In the genomic region with DNA sequence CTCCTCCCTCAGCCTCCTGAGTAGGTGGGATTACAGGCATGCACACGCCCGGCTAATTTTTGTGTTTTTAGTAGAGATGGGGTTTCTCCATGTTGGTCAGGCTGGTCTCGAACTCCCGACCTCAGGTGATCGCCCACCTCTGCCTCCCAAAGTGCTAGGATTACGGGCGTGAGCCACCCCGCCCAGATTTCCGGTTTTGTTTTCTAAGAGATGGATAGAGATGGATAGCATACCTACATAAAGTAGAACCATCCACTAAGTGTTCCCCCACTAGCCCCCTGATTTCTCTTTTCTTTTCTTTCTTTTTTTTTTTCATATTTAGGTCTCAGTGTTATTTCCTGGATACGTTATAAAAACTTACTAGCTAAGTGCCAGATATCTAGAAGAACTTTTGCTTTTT, we compare ENCODE assay signal across 8 cellular contexts. TPM values are rescaled to one million over a fixed set of nuclear protein-coding genes. Genes with fewer than 3 reads are reported as not detected.
A peak's percentile ranks its signal among the peaks of the same experiment; 100 is the strongest.
DNase-seq lines count a peak whose midpoint lies in the region; ATAC-seq and TF ChIP-seq lines count a peak whose summit lies in the region.

No MANE protein-coding gene starts in this region.

- peak; percentile 30 for DNase-seq in ELR (ENCODE audit: low read depth)
- no peak for DNase-seq in RWPE2 (ENCODE audit: low spot score)
- no peak for DNase-seq in esophagus squamous epithelium (lab: John Stamatoyannopoulos, UW)
- DNase-seq in renal cortical epithelial cell (ENCODE audit: low read depth), result peak; percentile 4
- DNase-seq in NCI-H2107 (lab: John Stamatoyannopoulos, UW), result no peak
- no peak for DNase-seq in stimulated activated CD4-positive, alpha-beta T cell treated with anti-CD3 and anti-CD28 coated beads, Interleukin-12 subunit alpha, Interleukin-12 subunit beta, amount 100 ng/mL, for 4 hours

- no peak for TF ChIP-seq CTCF in RWPE2 (IDR thresholded peaks at IDR 0.05; ENCODE audit: poor library complexity, severe bottlenecking)
- TF ChIP-seq CTCF in esophagus squamous epithelium (IDR thresholded peaks at IDR 0.05), result no peak

- H3K4me1 ChIP-seq in RWPE2 (ENCODE audit: insufficient read depth, poor library complexity, severe bottlenecking) (peaks cover 22% of the 10 kb centered on the region), esophagus squamous epithelium (peaks cover 30 to 64% (median 52%) of the 10 kb centered on the region in 3 donors)

- peaks cover 12% of the 10 kb centered on the region for H3K36me3 ChIP-seq in RWPE2 (ENCODE audit: low read depth)
- peaks cover 0 to 7% (median 0%) of the 10 kb centered on the region in 3 donors for H3K36me3 ChIP-seq in esophagus squamous epithelium

- H3K27me3 ChIP-seq in RWPE2 (ENCODE audit: insufficient read depth, poor library complexity, severe bottlenecking) (no peaks in the 10 kb centered on the region), esophagus squamous epithelium (no peaks in the 10 kb centered on the region)

- intact Hi-C loops in esophagus squamous epithelium (cut with DNase I), result loop anchor here (10.0 kb wide), 1 partner anchor 51 kb away; no protein-coding TSS in a partner anchor

- H3K4me3 ChIP-seq in RWPE2 (ENCODE audit: severe bottlenecking), result peak overlapping the region; percentile 72
- peak overlapping the region; percentile 71 to 94 (median 90) for H3K4me3 ChIP-seq in esophagus squamous epithelium

- 5 to 13% methylated on average over 10 of the region's 10 CpGs for WGBS in esophagus squamous epithelium, 2 donors

- ATAC-seq in RWPE2 (ENCODE audit: low read depth), result no peak
- ATAC-seq in HG02588 (IDR thresholded peaks at IDR 0.05; ENCODE audit: unreplicated experiment), result no peak
- no peak for ATAC-seq in GM18909 (IDR thresholded peaks at IDR 0.05; ENCODE audit: poor library complexity, unreplicated experiment)

- TF ChIP-seq POLR2A in esophagus squamous epithelium (IDR thresholded peaks at IDR 0.05), result no peak

- H3K9me3 ChIP-seq in RWPE2 (ENCODE audit: severe bottlenecking) (no peaks in the 10 kb centered on the region), esophagus squamous epithelium (no peaks in the 10 kb centered on the region)

- H3K27ac ChIP-seq in RWPE2 (ENCODE audit: poor library complexity, severe bottlenecking) (peak overlapping the region; percentile 78), esophagus squamous epithelium (peak overlapping the region; percentile 81 to 100 (median 98))

RNA-seq across cellular contexts. Expression of a gene that starts 2.0 kb away (rescaled TPM):
- total RNA-seq in esophagus squamous epithelium, result 100 to 1,000 TPM in 1 of 4 donors, 10 to 100 TPM in 3; 27.9 to 112 (median 62.8) TPM
- 104 and 189 TPM in 2 replicates for total RNA-seq in renal cortical epithelial cell

Comparison
In these comparisons a context has a peak if more than half of its experiments do, and no peak if none do; other contexts are left out.
1. DNase-seq: peak in ELR (single experiment) and renal cortical epithelial cell (single experiment); none in RWPE2 (single experiment), esophagus squamous epithelium (single experiment), NCI-H2107 (single experiment) and stimulated activated CD4-positive, alpha-beta T cell treated with anti-CD3 and anti-CD28 coated beads, Interleukin-12 subunit alpha, Interleukin-12 subunit beta, amount 100 ng/mL, for 4 hours (single experiment).